In the genomic region with DNA sequence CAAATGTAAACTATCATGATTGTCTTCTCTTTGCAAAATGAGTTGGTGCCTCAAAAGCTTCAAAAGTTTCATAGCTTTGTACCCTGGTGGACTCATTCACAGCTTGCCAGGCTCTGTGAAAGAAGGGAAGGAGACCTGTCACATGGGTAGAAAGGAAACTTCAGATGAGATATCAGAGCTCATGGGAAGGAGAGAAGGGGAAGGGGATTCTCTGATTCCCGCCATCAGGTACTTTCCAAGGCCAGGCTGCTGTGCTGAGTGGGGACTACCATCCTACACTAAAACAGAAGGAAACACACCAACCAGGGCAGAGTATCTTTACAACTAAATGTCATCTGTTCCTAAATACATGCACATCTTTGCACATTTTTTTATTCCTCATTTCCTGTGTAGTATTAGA, we compare ENCODE assay signal across 23 cellular contexts. TPM values are rescaled to one million over a fixed set of nuclear protein-coding genes. Genes with fewer than 3 reads are reported as not detected.
DNase-seq lines count a peak whose midpoint lies in the region; ATAC-seq, FAIRE-seq and TF ChIP-seq lines count a peak whose summit lies in the region.
"Had no signal": no experiment of that assay in that cellular context is flagged by ENCODE, and none has a peak within 500 bp of the region (broad histone marks: within the 10 kb centered on the region; RNA-seq: fewer than 3 reads in every experiment).

No MANE protein-coding gene starts in this region.

- 0 out of 2 replicates have a peak, but pooled peaks cover 3% of the 10 kb centered on the region for H3F3A ChIP-seq in DOHH2 (ENCODE audit: control insufficient read depth, insufficient read depth)

- H3K9me2 ChIP-seq in DOHH2 (replicated peaks; ENCODE audit: control insufficient read depth, low read length), result no peaks in the 10 kb centered on the region

- TF ChIP-seq CTCF in DOHH2 (IDR thresholded peaks at IDR 0.05; ENCODE audit: low read depth, low read length, poor library complexity, severe bottlenecking) (no peak), GM12878 (IDR thresholded peaks at IDR 0.05 in 2 of 3, conservative IDR thresholded peaks at IDR 0.05 in 1 of 3; ENCODE audit: control insufficient read depth in 2 of 3, extremely low read depth in 1 of 3, insufficient read depth in 1 of 3, low read depth in 3 of 3, low read length in 3 of 3) (no peak)

- ATAC-seq in HG03442 (IDR thresholded peaks at IDR 0.05; ENCODE audit: unreplicated experiment) (peak; percentile 13), GM12878 (peak; percentile 41), GM19035 (IDR thresholded peaks at IDR 0.05; ENCODE audit: unreplicated experiment) (no peak), left ventricle myocardium superior (no peak)
- ATAC-seq: HCT116 had no signal

- SMC1A ChIA-PET in GM12878 (lab: Charles Lee; ENCODE audit: uncharacterized antibody, unreplicated experiment), result interaction anchor here (0.9 to 28.1 kb wide), 16 partner anchors 9 to 350 kb away, joined by 3 to 882 read pairs (median 8); partner anchors contain the start of genes CD86 and ILDR1

- no peaks in the 10 kb centered on the region for H3K27me3 ChIP-seq in DOHH2 (ENCODE audit: control insufficient read depth, low read length)
- no peaks in the 10 kb centered on the region for H3K27me3 ChIP-seq in GM12878 (replicated peaks in 1 of 2; ENCODE audit: control insufficient read depth in 2 of 2, insufficient read depth in 2 of 2, low read length in 1 of 2)

- TF ChIP-seq POLR2A in GM12878 (IDR thresholded peaks at IDR 0.05; ENCODE audit: low read depth, low read length), result no peak

- H3K79me2 ChIP-seq in DOHH2 (ENCODE audit: control insufficient read depth, low read length) (no peaks in the 10 kb centered on the region), GM12878 (ENCODE audit: control insufficient read depth, insufficient read depth, low read length) (peaks cover 51% of the 10 kb centered on the region)

- peak; percentile 80 for FAIRE-seq in GM18507 (lab: Jason Lieb, UNC)
- peak; percentile 62 for FAIRE-seq in GM12878 (lab: Jason Lieb, UNC)
- FAIRE-seq: A204.1 had no signal

- H2AFZ ChIP-seq in GM12878 (ENCODE audit: control insufficient read depth, low read depth, low read length), result no peak overlapping the region; the same call in 1 of the 2 replicates
- H2AFZ ChIP-seq: GM23338, PC-9 had no signal

- POLR2A ChIA-PET in GM12878 (lab: Charles Lee), result interaction anchor here (0.7 to 4.1 kb wide), 12 partner anchors 8 to 87 kb away, joined by 4 to 41 read pairs (median 12); partner anchors contain the start of gene ILDR1

- TF ChIP-seq EP300 in GM12878 (IDR thresholded peaks at IDR 0.05; ENCODE audit: borderline replicate concordance in 1 of 2, control insufficient read depth in 1 of 2, low read depth in 2 of 2, low read length in 2 of 2), result no peak

- TF ChIP-seq RAD21 in GM12878 (IDR thresholded peaks at IDR 0.05; ENCODE audit: insufficient read depth, low read depth, low read length), result no peak

- CTCF ChIA-PET in GM12878 (lab: Yijun Ruan, JAX), result interaction anchor here (1.0 to 5.2 kb wide), 14 partner anchors 7 to 130 kb away, joined by 3 to 57 read pairs (median 4); partner anchors contain the start of gene CD86

- no peak for DNase-seq in GM18507 (ENCODE audit: extremely low spot score, insufficient read length, low read depth)
- DNase-seq in GM12878 (ENCODE audit: low read depth, low spot score), result no peak
- DNase-seq in kidney glomerular epithelial cell (lab: John Stamatoyannopoulos, UW), result no peak
- no peak for DNase-seq in left ventricle myocardium superior
- DNase-seq: DMS53, EL, GF-D8, Kasumi-1, NCI-H1694, NCI-H2081, NCI-H2171, NCI-H345, NCI-H524 treated with DMSO at 0.1 percent for 48 hours, PC-9, RPMI8226, SHP77 had no signal

- peak overlapping the region; percentile 27 for H3K9ac ChIP-seq in GM12878 (ENCODE audit: control insufficient read depth, insufficient read depth, low read length)

- peaks cover 6% of the 10 kb centered on the region; the same call in 1 of the 2 replicates for H3K9me3 ChIP-seq in DOHH2 (ENCODE audit: control insufficient read depth, insufficient read depth, low read length)
- peaks cover 17% of the 10 kb centered on the region for H3K9me3 ChIP-seq in GM12878 (replicated peaks; ENCODE audit: control insufficient read depth, insufficient read depth, low read length)

- 0% methylated on average over 1 of the region's 1 CpG for WGBS in GM12878 (ENCODE audit: insufficient coverage, insufficient replicate concordance, low lambda C conversion rate, missing lambda C conversion rate)

- H3K4me1 ChIP-seq in DOHH2 (ENCODE audit: control insufficient read depth, low read length) (peaks cover 67% of the 10 kb centered on the region), GM12878 (ENCODE audit: control insufficient read depth, insufficient read depth, low read length) (peaks cover 67% of the 10 kb centered on the region)

- H3K36me3 ChIP-seq in DOHH2 (ENCODE audit: control insufficient read depth, low read length) (no peaks in the 10 kb centered on the region), GM12878 (ENCODE audit: control insufficient read depth in 2 of 2, insufficient read depth in 2 of 2, low read length in 1 of 2) (no peaks in the 10 kb centered on the region; a peak in 2 of 4 replicates)

- no peak overlapping the region for H3K27ac ChIP-seq in DOHH2 (ENCODE audit: low read depth, low read length)
- H3K27ac ChIP-seq in GM12878 (ENCODE audit: control insufficient read depth, insufficient read depth), result peak overlapping the region; percentile 73
- H3K27ac ChIP-seq: PC-9 had no signal

- in situ Hi-C loops in GM12878 (cut with MboI), result no loop called here

- H4K20me1 ChIP-seq in DOHH2 (ENCODE audit: control insufficient read depth, insufficient read depth, low read depth, low read length) (no peaks in the 10 kb centered on the region), GM12878 (ENCODE audit: control insufficient read depth, insufficient read depth) (no peaks in the 10 kb centered on the region)

- BruUV-seq in GM12878 (replicated peaks; lab: Mats Ljungman, UMichigan), result no TSS peak

- intact Hi-C loops in GM12878 (cut with micrococcal nuclease; ENCODE audit: unreplicated experiment) (loop anchor here (5.0 kb wide), 3 partner anchors 44 to 244 kb away; partner anchors contain the start of gene CD86), left ventricle myocardium superior (cut with micrococcal nuclease) (no loop called here)

- RAD21 ChIA-PET in GM12878 (lab: Charles Lee; ENCODE audit: unreplicated experiment), result interaction anchor here (0.7 to 5.6 kb wide), 21 partner anchors 7 to 310 kb away, joined by 3 to 71 read pairs (median 7); no protein-coding TSS in a partner anchor

- H3K4me3 ChIP-seq in DOHH2 (ENCODE audit: low read length), result no peak overlapping the region
- H3K4me3 ChIP-seq in GM12878, result no peak overlapping the region; the same call in 1 of the 2 replicates
- H3K4me3 ChIP-seq: GM23338, PC-9 had no signal

- H3K4me2 ChIP-seq in DOHH2 (ENCODE audit: low read length) (peak overlapping the region; percentile 44), GM12878 (ENCODE audit: control insufficient read depth, insufficient read depth) (peak overlapping the region; percentile 67)
- H3K4me2 ChIP-seq: GM23338, PC-9 had no signal

TF ChIP-seq in GM12878, 131 proteins besides CTCF, POLR2A, EP300 and RAD21 (continues in another document):
- TF ChIP-seq TAF1 (IDR thresholded peaks at IDR 0.05; ENCODE audit: borderline replicate concordance, low read depth, low read length), result no peak
- 0 out of 2 replicates have a peak, but pooled peaks have one; percentile 47 for TF ChIP-seq IKZF1 (conservative IDR thresholded peaks at IDR 0.05)
- no peak for TF ChIP-seq RFX5 (IDR thresholded peaks at IDR 0.05; ENCODE audit: low read depth, low read length)
- no peak for TF ChIP-seq CREB1 (IDR thresholded peaks at IDR 0.05; ENCODE audit: low read depth)
- TF ChIP-seq BRCA1 (IDR thresholded peaks at IDR 0.05; ENCODE audit: low read depth, low read length), result no peak
- TF ChIP-seq EGR1 (IDR thresholded peaks at IDR 0.05; ENCODE audit: borderline replicate concordance in 1 of 2, low read depth in 2 of 2, low read length in 2 of 2), result no peak
- TF ChIP-seq SIX5 (IDR thresholded peaks at IDR 0.05; ENCODE audit: low read depth, low read length, severe bottlenecking), result no peak

RNA-seq across cellular contexts. Expression of gene ILDR1, which starts 9.2 kb away (rescaled TPM):
- 20.8 and 24.7 TPM in 2 replicates for total RNA-seq in GM12878 (2013; cell fraction: nucleolus; rRNA removed)
- total RNA-seq in GM12878 (2014; rRNA removed) (8.4 and 9.7 TPM in 2 replicates), GM12878 (2014; rRNA removed; fragmentation: Illumina TruSeq; extraction: Trizol) (5.1 and 5.3 TPM in 2 replicates), GM12878 (2021) (7.4 and 7.8 TPM in 2 replicates), left ventricle myocardium superior (0.20 TPM)
- polyA plus RNA-seq in GM12878 (2011; ENCODE audit: low read depth), result 2.3 TPM
- polyA plus RNA-seq in GM12878 (2011; rRNA removed) (12.0 and 12.4 TPM in 2 replicates), GM12878 (2014; fragmentation: Illumina TruSeq; extraction: Trizol) (5.6 and 6.2 TPM in 2 replicates), GM12878 (2014; fragmentation: Nextera tagmentation; extraction: Ambion mirVana) (1 to 10 TPM; 1.3 to 1.8 TPM), GM12878 (2014; rRNA removed) (7.9 and 8.2 TPM in 2 replicates), GM12878 (2016; fragmentation: Nextera tagmentation; extraction: Ambion mirVana) (1 to 10 TPM; 6.6 to 7.5 TPM)
- polyA plus RNA-seq in GM12878 (2011; cell fraction: cytosol; rRNA removed), result 15.0 and 17.7 TPM in 2 replicates
- polyA plus RNA-seq in GM12878 (2011; cell fraction: nucleus; rRNA removed), result 12.5 and 16.8 TPM in 2 replicates
- 4.5 and 7.5 TPM in 2 replicates for polyA plus RNA-seq in GM12878 (2012)
- 45.2 and 60.4 TPM in 2 replicates for polyA minus RNA-seq in GM12878 (2011; rRNA and poly(A)+ RNA removed)
- polyA minus RNA-seq in GM12878 (2011; cell fraction: cytosol; rRNA and poly(A)+ RNA removed), result 9.6 and 15.1 TPM in 2 replicates
- polyA minus RNA-seq in GM12878 (2011; cell fraction: nucleus; rRNA and poly(A)+ RNA removed), result 20.7 and 37.2 TPM in 2 replicates

RNA-seq across cellular contexts. Expression of gene CD86, which starts 42.3 kb away (rescaled TPM):
- 126 and 130 TPM in 2 replicates for total RNA-seq in GM12878 (2013; cell fraction: nucleolus; rRNA removed)
- total RNA-seq in GM12878 (2014; rRNA removed), result 40.9 and 50.5 TPM in 2 replicates
- 57.6 and 58.8 TPM in 2 replicates for total RNA-seq in GM12878 (2014; rRNA removed; fragmentation: Illumina TruSeq; extraction: Trizol)
- 41.9 and 49.8 TPM in 2 replicates for total RNA-seq in GM12878 (2021)
- 18.9 TPM for polyA plus RNA-seq in GM12878 (2011; ENCODE audit: low read depth)
- 100 and 126 TPM in 2 replicates for polyA plus RNA-seq in GM12878 (2011; rRNA removed)
- polyA plus RNA-seq in GM12878 (2011; cell fraction: cytosol; rRNA removed), result 49.2 and 59.8 TPM in 2 replicates
- polyA plus RNA-seq in GM12878 (2011; cell fraction: nucleus; rRNA removed), result 32.9 and 37.0 TPM in 2 replicates
- 18.5 and 26.0 TPM in 2 replicates for polyA plus RNA-seq in GM12878 (2012)
- 75.1 and 112 TPM in 2 replicates for polyA plus RNA-seq in GM12878 (2014; fragmentation: Illumina TruSeq; extraction: Trizol)
- polyA plus RNA-seq in GM12878 (2014; fragmentation: Nextera tagmentation; extraction: Ambion mirVana), result 10 to 100 TPM; 68.0 to 79.5 TPM
- 40.6 and 50.0 TPM in 2 replicates for polyA plus RNA-seq in GM12878 (2014; rRNA removed)
- 10 to 100 TPM; 48.5 to 53.5 TPM for polyA plus RNA-seq in GM12878 (2016; fragmentation: Nextera tagmentation; extraction: Ambion mirVana)
- polyA minus RNA-seq in GM12878 (2011; rRNA and poly(A)+ RNA removed), result 63.2 and 76.4 TPM in 2 replicates
- 14.0 and 20.2 TPM in 2 replicates for polyA minus RNA-seq in GM12878 (2011; cell fraction: cytosol; rRNA and poly(A)+ RNA removed)
- polyA minus RNA-seq in GM12878 (2011; cell fraction: nucleus; rRNA and poly(A)+ RNA removed), result 45.3 and 52.9 TPM in 2 replicates
- 4.4 TPM for total RNA-seq in left ventricle myocardium superior
- total RNA-seq: MCF 10A, PC-9 had no signal
- polyA plus RNA-seq: GM23338 had no signal

Comparison
In these comparisons a context has a peak if more than half of its experiments do, and no peak if none do; other contexts are left out.
1. ATAC-seq: peak in HG03442 (single experiment) and GM12878 (single experiment); none in GM19035 (single experiment) and left ventricle myocardium superior (single experiment).